ENCODE assay signal across 1 cellular context in the genomic region with DNA sequence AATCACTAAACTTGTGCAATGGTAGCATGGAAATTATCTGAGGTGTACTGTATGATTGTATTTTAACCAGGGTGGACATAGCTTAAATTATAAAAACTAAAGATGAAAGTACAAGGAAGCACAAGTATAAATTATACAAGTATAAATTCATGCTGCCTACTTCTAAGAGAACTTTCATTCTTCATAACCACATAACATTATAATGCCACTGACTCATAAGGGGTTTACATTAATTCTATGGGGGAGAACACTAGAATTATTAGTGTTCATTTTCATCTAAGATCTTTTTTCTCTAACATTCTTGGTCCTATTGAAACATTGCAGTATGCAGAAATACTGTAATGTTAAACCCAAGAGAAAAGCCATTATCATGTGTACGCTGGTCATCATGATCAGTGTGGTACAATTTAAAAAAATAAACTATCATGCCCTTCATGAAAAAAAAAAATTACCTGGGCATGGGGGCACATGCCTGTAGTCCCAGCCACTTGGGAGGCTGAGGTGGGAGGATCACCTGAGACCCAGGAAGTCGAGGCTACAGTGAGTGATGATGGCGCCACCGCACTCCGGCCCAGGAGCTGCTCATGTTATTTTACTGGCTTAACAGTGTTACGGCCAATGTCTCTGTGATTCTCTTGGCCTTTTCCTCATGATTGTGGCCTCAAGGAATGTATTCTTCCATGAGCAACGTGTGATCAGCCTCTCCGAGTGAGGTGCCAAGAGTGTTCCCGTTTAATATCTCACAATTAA.
TF ChIP-seq lines count a peak whose summit lies in the region.

No MANE protein-coding gene starts in this region.

TF ChIP-seq in HCT116, 20 proteins besides CTCF, POLR2A, EP300 and RAD21 (continued from another document):
- TF ChIP-seq POLR2AphosphoS5 (IDR thresholded peaks at IDR 0.05; ENCODE audit: low read depth, low read length) = no peak
- no peak for TF ChIP-seq MAX (IDR thresholded peaks at IDR 0.05)
- TF ChIP-seq JUND (IDR thresholded peaks at IDR 0.05) = no peak
- TF ChIP-seq SP1 (IDR thresholded peaks at IDR 0.05; ENCODE audit: low read depth) = no peak
- TF ChIP-seq, protein P1, sequence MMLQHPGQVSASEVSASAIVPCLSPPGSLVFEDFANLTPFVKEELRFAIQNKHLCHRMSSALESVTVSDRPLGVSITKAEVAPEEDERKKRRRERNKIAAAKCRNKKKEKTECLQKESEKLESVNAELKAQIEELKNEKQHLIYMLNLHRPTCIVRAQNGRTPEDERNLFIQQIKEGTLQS (IDR thresholded peaks at IDR 0.05) = no peak
- no peak for TF ChIP-seq TCF7L2 (IDR thresholded peaks at IDR 0.05; ENCODE audit: borderline replicate concordance, extremely low read depth, insufficient read depth, insufficient read length)
- no peak for TF ChIP-seq REST (IDR thresholded peaks at IDR 0.05; ENCODE audit: low read depth)
- TF ChIP-seq ELF1 (IDR thresholded peaks at IDR 0.05; ENCODE audit: borderline replicate concordance, low read depth) = no peak
- no peak for TF ChIP-seq EZH2 (IDR thresholded peaks at IDR 0.05)
- no peak for TF ChIP-seq SRF (IDR thresholded peaks at IDR 0.05; ENCODE audit: low read depth)
- TF ChIP-seq FOSL1 (IDR thresholded peaks at IDR 0.05; ENCODE audit: low read depth) = no peak
- no peak for TF ChIP-seq SIN3A (IDR thresholded peaks at IDR 0.05; ENCODE audit: low read depth)
- TF ChIP-seq EGR1 (IDR thresholded peaks at IDR 0.05; ENCODE audit: low read depth) = no peak
- no peak for TF ChIP-seq CBX3 (IDR thresholded peaks at IDR 0.05; ENCODE audit: low read depth)
- TF ChIP-seq YY1 (IDR thresholded peaks at IDR 0.05; ENCODE audit: extremely low read depth, insufficient replicate concordance, low read depth, low read length) = no peak
- TF ChIP-seq EZH2phosphoT487 (IDR thresholded peaks at IDR 0.05; ENCODE audit: borderline replicate concordance) = no peak
